Comparison of ENCODE assay signal across 9 cellular contexts in genomic region chr19:47445937-47446402, GRCh38. TPM values are rescaled to one million over a fixed set of nuclear protein-coding genes. Genes with fewer than 3 reads are reported as not detected.
A peak's percentile ranks its signal among the peaks of the same experiment; 100 is the strongest.
DNase-seq lines count a peak whose midpoint lies in the region; ATAC-seq and TF ChIP-seq lines count a peak whose summit lies in the region.
"Had no signal": no experiment of that assay in that cellular context is flagged by ENCODE, and none has a peak within 500 bp of the region (broad histone marks: within the 10 kb centered on the region; RNA-seq: fewer than 3 reads in every experiment).

No MANE protein-coding gene starts in this region.

- H3K4me3 ChIP-seq in BLaER1 treated with 17β-estradiol and CSF1 and Interleukin-3, amounts not matched to agents 10 nM and 100 nM = peak overlapping the region in 3 of 10 experiments; percentile 21 to 44 (median 35); a peak in 5 of 20 replicates
- H3K4me3 ChIP-seq in body of pancreas (no peak overlapping the region), upper lobe of right lung (no peak overlapping the region)
- peak overlapping the region; percentile 30 for H3K4me3 ChIP-seq in naive thymus-derived CD4-positive, alpha-beta T cell (ENCODE audit: low read length)

- ATAC-seq in body of pancreas (peak; percentile 53), upper lobe of right lung (peak; percentile 63), HG02852 (IDR thresholded peaks at IDR 0.05; ENCODE audit: unreplicated experiment) (no peak), HG02623 (IDR thresholded peaks at IDR 0.05; ENCODE audit: unreplicated experiment) (no peak)
- ATAC-seq in naive thymus-derived CD4-positive, alpha-beta T cell = peak; percentile 89

- H3K27me3 ChIP-seq in BLaER1 treated with 17β-estradiol and CSF1 and Interleukin-3, amounts not matched to agents 10 nM and 100 nM = peaks cover 68 to 100% (median 88%) of the 10 kb centered on the region in 11 experiments
- H3K27me3 ChIP-seq in body of pancreas (peaks cover 0 to 3% of the 10 kb centered on the region in 2 donors), upper lobe of right lung (peaks cover 81% of the 10 kb centered on the region)
- peaks cover 3 to 5% of the 10 kb centered on the region in 2 donors for H3K27me3 ChIP-seq in naive thymus-derived CD4-positive, alpha-beta T cell (ENCODE audit: control insufficient read depth in 2 of 2, insufficient read depth in 2 of 2, low read length in 2 of 2)

- H3K27me3 Mint-ChIP-seq in naive thymus-derived CD4-positive, alpha-beta T cell = peaks cover 35 to 76% (median 66%) of the 10 kb centered on the region in 5 donors

- peak overlapping the region in 2 of 9 donors; percentile 29 to 90 for H3K27ac Mint-ChIP-seq in naive thymus-derived CD4-positive, alpha-beta T cell
- H3K27ac Mint-ChIP-seq: dendritic cell treated with granulocyte-macrophage colony-stimulating factor and Interleukin-4, amounts not matched to agents 40 ng/mL and 50 ng/mL, for 4 days had no signal

- H3K4me1 ChIP-seq in BLaER1 treated with 17β-estradiol and CSF1 and Interleukin-3, amounts not matched to agents 10 nM and 100 nM = peaks cover 13 to 24% (median 21%) of the 10 kb centered on the region in 10 experiments
- H3K4me1 ChIP-seq in body of pancreas (peaks cover 18% of the 10 kb centered on the region), upper lobe of right lung (peaks cover 19% of the 10 kb centered on the region)
- H3K4me1 ChIP-seq in naive thymus-derived CD4-positive, alpha-beta T cell (ENCODE audit: control insufficient read depth in 2 of 2, insufficient read depth in 2 of 2, low read length in 2 of 2) = peaks cover 26 to 33% of the 10 kb centered on the region in 2 donors

- peaks cover 0 to 5% (median 0%) of the 10 kb centered on the region in 11 donors for H3K9me3 Mint-ChIP-seq in naive thymus-derived CD4-positive, alpha-beta T cell

- DNase-seq in KBM-7 = peak; percentile 59
- DNase-seq in T-helper 22 cell (ENCODE audit: low read depth) = peak; percentile 46
- peak; percentile 33 to 62 (median 57) for DNase-seq in body of pancreas
- DNase-seq in naive thymus-derived CD4-positive, alpha-beta T cell = peak; percentile 60 to 78 (median 71)
- DNase-seq in upper lobe of right lung = peak; percentile 87

- H3K9me3 ChIP-seq in BLaER1 treated with 17β-estradiol and CSF1 and Interleukin-3, amounts not matched to agents 10 nM and 100 nM (replicated peaks in 1 of 11) = no peaks in the 10 kb centered on the region; a peak in 1 of 22 replicates
- H3K9me3 ChIP-seq in body of pancreas (no peaks in the 10 kb centered on the region), upper lobe of right lung (no peaks in the 10 kb centered on the region)
- peaks cover 0 to 4% (median 0%) of the 10 kb centered on the region in 3 experiments for H3K9me3 ChIP-seq in naive thymus-derived CD4-positive, alpha-beta T cell (ENCODE audit: control insufficient read depth in 2 of 3, low read length in 3 of 3)

- no peak for TF ChIP-seq CTCF in body of pancreas (IDR thresholded peaks at IDR 0.05)
- no peak for TF ChIP-seq CTCF in upper lobe of right lung (IDR thresholded peaks at IDR 0.05)

- no peak overlapping the region for H3K27ac ChIP-seq in BLaER1 treated with 17β-estradiol and CSF1 and Interleukin-3, amounts not matched to agents 10 nM and 100 nM
- H3K27ac ChIP-seq in body of pancreas (no peak overlapping the region), upper lobe of right lung (no peak overlapping the region)
- no peak overlapping the region for H3K27ac ChIP-seq in naive thymus-derived CD4-positive, alpha-beta T cell (ENCODE audit: low read depth, low read length)

- peaks cover 0 to 43% (median 6%) of the 10 kb centered on the region in 11 experiments; a peak in 11 of 22 replicates for H4K20me1 ChIP-seq in BLaER1 treated with 17β-estradiol and CSF1 and Interleukin-3, amounts not matched to agents 10 nM and 100 nM

- peaks cover 44 to 57% (median 46%) of the 10 kb centered on the region in 7 donors for H3K4me1 Mint-ChIP-seq in naive thymus-derived CD4-positive, alpha-beta T cell

- no peaks in the 10 kb centered on the region for H3K36me3 ChIP-seq in BLaER1 treated with 17β-estradiol and CSF1 and Interleukin-3, amounts not matched to agents 10 nM and 100 nM
- H3K36me3 ChIP-seq in body of pancreas (replicated peaks in 1 of 2; ENCODE audit: insufficient read depth in 1 of 2, low read depth in 2 of 2) = no peaks in the 10 kb centered on the region
- no peaks in the 10 kb centered on the region for H3K36me3 ChIP-seq in naive thymus-derived CD4-positive, alpha-beta T cell (ENCODE audit: control insufficient read depth in 2 of 3, insufficient read depth in 3 of 3, low read length in 3 of 3)
- no peaks in the 10 kb centered on the region for H3K36me3 ChIP-seq in upper lobe of right lung

- 9 to 21% methylated on average over 10 to 22 of the region's 22 CpGs for WGBS in body of pancreas, 2 donors

- intact Hi-C loops in body of pancreas (cut with DNase I) (no loop called here), upper lobe of right lung (cut with DNase I) (no loop called here)
- intact Hi-C loops in naive thymus-derived CD4-positive, alpha-beta T cell (cut with micrococcal nuclease) = loop anchor here (1.0 to 2.0 kb wide), 2 partner anchors 38 to 39 kb away; partner anchors contain the start of gene KPTN (in 2 of the 2)

- POLR2A ChIA-PET in naive thymus-derived CD4-positive, alpha-beta T cell (lab: Charles Lee) = interaction anchor here (0.6 to 1.3 kb wide), 2 partner anchors 24 to 36 kb away, joined by 3 read pairs; no protein-coding TSS in a partner anchor

- peak overlapping the region in 1 of 11 experiments; percentile 32; a peak in 1 of 22 replicates for H3K9ac ChIP-seq in BLaER1 treated with 17β-estradiol and CSF1 and Interleukin-3, amounts not matched to agents 10 nM and 100 nM

- peak overlapping the region; percentile 62 to 90 (median 75) for H3K4me2 ChIP-seq in BLaER1 treated with 17β-estradiol and CSF1 and Interleukin-3, amounts not matched to agents 10 nM and 100 nM

- TF ChIP-seq POLR2A in body of pancreas (IDR thresholded peaks at IDR 0.05) = no peak

- H3K4me3 Mint-ChIP-seq in naive thymus-derived CD4-positive, alpha-beta T cell = peak overlapping the region; percentile 74 to 88 (median 80)
- H3K4me3 Mint-ChIP-seq: dendritic cell treated with granulocyte-macrophage colony-stimulating factor and Interleukin-4, amounts not matched to agents 40 ng/mL and 50 ng/mL, for 4 days had no signal

- no peaks in the 10 kb centered on the region for H3K36me3 Mint-ChIP-seq in naive thymus-derived CD4-positive, alpha-beta T cell

- CTCF ChIA-PET in naive thymus-derived CD4-positive, alpha-beta T cell (lab: Charles Lee) = interaction anchor here (0.6 to 1.0 kb wide), 4 partner anchors 168 to 350 kb away, joined by 3 to 4 read pairs (median 4); no protein-coding TSS in a partner anchor

- in situ Hi-C loops in KBM-7 (cut with MboI; ENCODE audit: low pct_unique_long_range_greater_than_20kb, low sequenced_read_pairs) = no loop called here

RNA-seq across cellular contexts. Expression of gene SLC8A2, which starts 25.7 kb away (rescaled TPM):
- total RNA-seq in body of pancreas (10 to 100 TPM in 1 of 2 donors, 1 to 10 TPM in 1; 8.0 to 31.6 TPM), upper lobe of right lung (0.23 TPM)
- total RNA-seq in naive thymus-derived CD4-positive, alpha-beta T cell = under 1 TPM in 3 of 5 experiments, not detected in 2; 0.05 to 0.19 (median 0.19) TPM
- not detected for polyA plus RNA-seq in naive thymus-derived CD4-positive, alpha-beta T cell

RNA-seq across cellular contexts. Expression of gene MEIS3, which starts 26.6 kb away (rescaled TPM):
- total RNA-seq in body of pancreas = 1 to 10 TPM; 1.3 to 2.3 TPM
- under 1 TPM in 1 of 5 experiments, not detected in 4; 0.17 TPM for total RNA-seq in naive thymus-derived CD4-positive, alpha-beta T cell
- not detected for polyA plus RNA-seq in naive thymus-derived CD4-positive, alpha-beta T cell
- total RNA-seq in upper lobe of right lung = 4.3 TPM

RNA-seq across cellular contexts. Expression of gene KPTN, which starts 38.0 kb away (rescaled TPM):
- total RNA-seq in body of pancreas (1 to 10 TPM; 3.1 to 4.6 TPM), upper lobe of right lung (9.3 TPM)
- total RNA-seq in naive thymus-derived CD4-positive, alpha-beta T cell = 1 to 10 TPM; 5.1 to 9.2 (median 6.7) TPM
- polyA plus RNA-seq in naive thymus-derived CD4-positive, alpha-beta T cell = 1 to 10 TPM; 4.4 to 8.1 TPM

Comparison
In these comparisons a context has a peak if more than half of its experiments do, and no peak if none do; other contexts are left out.
1. ATAC-seq: peak in body of pancreas (single experiment), naive thymus-derived CD4-positive, alpha-beta T cell (single experiment) and upper lobe of right lung (single experiment); none in HG02852 (single experiment) and HG02623 (single experiment).
2. intact Hi-C loops: an anchor here in naive thymus-derived CD4-positive, alpha-beta T cell (1.0 to 2.0 kb wide); none called in body of pancreas and upper lobe of right lung.
3. Peak in every context shown above with its lines, with median percentiles within 50 percentile points of each other: DNase-seq.